Comparison of ENCODE assay signal across 1 cellular context in the genomic region with DNA sequence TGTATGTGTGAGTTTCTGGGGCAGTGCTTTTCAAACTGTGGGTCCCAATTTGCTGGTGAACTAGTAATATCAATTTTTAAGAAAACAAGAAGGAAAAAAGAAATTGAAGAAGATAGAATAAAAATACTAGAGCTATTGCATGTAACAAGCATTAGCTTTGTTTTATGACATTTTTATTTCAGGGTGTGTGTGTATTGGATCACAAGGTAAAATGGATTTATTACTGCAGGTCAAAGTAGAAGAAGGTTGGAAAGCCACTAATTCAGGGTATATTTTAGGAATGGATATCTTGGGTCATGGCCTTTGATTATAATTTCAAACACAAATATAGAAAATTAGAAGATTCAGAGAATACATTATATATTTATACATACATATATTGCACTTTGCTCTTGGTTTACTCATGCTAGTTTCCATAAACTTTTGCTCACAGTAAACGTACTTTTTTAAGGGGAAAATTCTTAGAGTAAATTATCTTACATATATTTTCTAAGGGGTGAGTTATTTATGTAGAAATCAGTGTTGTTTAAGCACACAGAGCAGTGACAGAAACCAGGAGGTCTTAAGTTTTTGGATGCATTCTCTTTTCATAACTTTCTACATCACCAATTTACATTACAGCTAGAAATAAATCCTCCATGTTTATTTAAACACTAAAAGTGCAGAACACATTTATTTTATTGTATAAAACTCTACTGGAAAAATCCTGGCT.
TF ChIP-seq lines count a peak whose summit lies in the region.

No MANE protein-coding gene starts in this region.

TF ChIP-seq in GM23338, 12 proteins besides CTCF, POLR2A, EP300 and RAD21 (continued from another document):
- TF ChIP-seq, protein P1, sequence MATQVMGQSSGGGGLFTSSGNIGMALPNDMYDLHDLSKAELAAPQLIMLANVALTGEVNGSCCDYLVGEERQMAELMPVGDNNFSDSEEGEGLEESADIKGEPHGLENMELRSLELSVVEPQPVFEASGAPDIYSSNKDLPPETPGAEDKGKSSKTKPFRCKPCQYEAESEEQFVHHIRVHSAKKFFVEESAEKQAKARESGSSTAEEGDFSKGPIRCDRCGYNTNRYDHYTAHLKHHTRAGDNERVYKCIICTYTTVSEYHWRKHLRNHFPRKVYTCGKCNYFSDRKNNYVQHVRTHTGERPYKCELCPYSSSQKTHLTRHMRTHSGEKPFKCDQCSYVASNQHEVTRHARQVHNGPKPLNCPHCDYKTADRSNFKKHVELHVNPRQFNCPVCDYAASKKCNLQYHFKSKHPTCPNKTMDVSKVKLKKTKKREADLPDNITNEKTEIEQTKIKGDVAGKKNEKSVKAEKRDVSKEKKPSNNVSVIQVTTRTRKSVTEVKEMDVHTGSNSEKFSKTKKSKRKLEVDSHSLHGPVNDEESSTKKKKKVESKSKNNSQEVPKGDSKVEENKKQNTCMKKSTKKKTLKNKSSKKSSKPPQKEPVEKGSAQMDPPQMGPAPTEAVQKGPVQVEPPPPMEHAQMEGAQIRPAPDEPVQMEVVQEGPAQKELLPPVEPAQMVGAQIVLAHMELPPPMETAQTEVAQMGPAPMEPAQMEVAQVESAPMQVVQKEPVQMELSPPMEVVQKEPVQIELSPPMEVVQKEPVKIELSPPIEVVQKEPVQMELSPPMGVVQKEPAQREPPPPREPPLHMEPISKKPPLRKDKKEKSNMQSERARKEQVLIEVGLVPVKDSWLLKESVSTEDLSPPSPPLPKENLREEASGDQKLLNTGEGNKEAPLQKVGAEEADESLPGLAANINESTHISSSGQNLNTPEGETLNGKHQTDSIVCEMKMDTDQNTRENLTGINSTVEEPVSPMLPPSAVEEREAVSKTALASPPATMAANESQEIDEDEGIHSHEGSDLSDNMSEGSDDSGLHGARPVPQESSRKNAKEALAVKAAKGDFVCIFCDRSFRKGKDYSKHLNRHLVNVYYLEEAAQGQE (IDR thresholded peaks at IDR 0.05; ENCODE audit: unreplicated experiment): no peak
- no peak for TF ChIP-seq ZNF114 (CRISPR knock-in tag; IDR thresholded peaks at IDR 0.05)
